ENCODE assay signal across 15 cellular contexts in genomic region chr10:72830625-72831024, GRCh38.
A peak's percentile ranks its signal among the peaks of the same experiment; 100 is the strongest.
DNase-seq lines count a peak whose midpoint lies in the region; ATAC-seq, FAIRE-seq and TF ChIP-seq lines count a peak whose summit lies in the region.
"Had no signal": no experiment of that assay in that cellular context is flagged by ENCODE, and none has a peak within 500 bp of the region (broad histone marks: within the 10 kb centered on the region; RNA-seq: fewer than 3 reads in every experiment).

No MANE protein-coding gene starts in this region.

- H3K79me2 ChIP-seq in ACC112 (ENCODE audit: control insufficient read depth, insufficient read depth, low read length, unreplicated experiment) (peaks cover 20% of the 10 kb centered on the region), smooth muscle cell (ENCODE audit: low read depth) (no peaks in the 10 kb centered on the region)

- H3K9me3 ChIP-seq in IMR-90 (ENCODE audit: control insufficient read depth, insufficient read depth, low read length): no peaks in the 10 kb centered on the region
- no peaks in the 10 kb centered on the region for H3K9me3 ChIP-seq in pancreas
- no peaks in the 10 kb centered on the region for H3K9me3 ChIP-seq in smooth muscle cell (replicated peaks; ENCODE audit: low read depth)
- no peaks in the 10 kb centered on the region for H3K9me3 ChIP-seq in esophagus muscularis mucosa

- H3K14ac ChIP-seq in IMR-90 (replicated peaks; ENCODE audit: low read depth, low read length): 0 out of 2 replicates have a peak overlapping the region, but pooled peaks have one; percentile 14

- H3K27me3 ChIP-seq in ACC112 (ENCODE audit: insufficient read depth, low read length) (no peaks in the 10 kb centered on the region), IMR-90 (ENCODE audit: control insufficient read depth, insufficient read depth, low read length) (no peaks in the 10 kb centered on the region), pancreas (no peaks in the 10 kb centered on the region), smooth muscle cell (ENCODE audit: low read depth) (no peaks in the 10 kb centered on the region), esophagus muscularis mucosa (no peaks in the 10 kb centered on the region)

- 0 out of 2 replicates have a peak overlapping the region, but pooled peaks have one; percentile 3 for H3K23ac ChIP-seq in IMR-90 (ENCODE audit: low read depth, low read length)

- H4K20me1 ChIP-seq in IMR-90 (ENCODE audit: insufficient read depth, low read length) (peaks cover 4% of the 10 kb centered on the region; the same call in 1 of the 2 replicates), smooth muscle cell (ENCODE audit: low read depth) (no peaks in the 10 kb centered on the region)

- H2BK20ac ChIP-seq in IMR-90 (ENCODE audit: low read depth, low read length): no peak overlapping the region

- H3K4me1 ChIP-seq in ACC112 (ENCODE audit: control insufficient read depth, insufficient read depth, low read length, unreplicated experiment) (peaks cover 45% of the 10 kb centered on the region), IMR-90 (ENCODE audit: control insufficient read depth, insufficient read depth, low read length) (no peaks in the 10 kb centered on the region), pancreas (peaks cover 3 to 32% (median 30%) of the 10 kb centered on the region in 3 donors), smooth muscle cell (ENCODE audit: low read depth) (no peaks in the 10 kb centered on the region), esophagus muscularis mucosa (peaks cover 13 to 30% (median 23%) of the 10 kb centered on the region in 4 donors)

- H3K36me3 Mint-ChIP-seq in Calu3 (ENCODE audit: insufficient read depth, unreplicated experiment): peaks cover 7% of the 10 kb centered on the region
- H3K36me3 Mint-ChIP-seq: CD4-positive, CD25-positive, alpha-beta regulatory T cell had no signal

- CTCF ChIA-PET in Calu3 (lab: Charles Lee) (interaction anchor here (0.6 kb wide), 1 partner anchor 356 kb away, joined by 3 read pairs; no protein-coding TSS in a partner anchor), IMR-90 (lab: Yijun Ruan, JAX) (no interaction called here)

- H3K9ac ChIP-seq in IMR-90 (ENCODE audit: low read depth, low read length): no peak overlapping the region
- no peak overlapping the region for H3K9ac ChIP-seq in smooth muscle cell (ENCODE audit: low read depth)

- H3K27ac ChIP-seq in ACC112 (ENCODE audit: low read depth, low read length): no peak overlapping the region
- no peak overlapping the region for H3K27ac ChIP-seq in IMR-90 (ENCODE audit: insufficient read depth, low read length)
- no peak overlapping the region for H3K27ac ChIP-seq in pancreas
- no peak overlapping the region for H3K27ac ChIP-seq in smooth muscle cell (ENCODE audit: low read depth)
- no peak overlapping the region for H3K27ac ChIP-seq in esophagus muscularis mucosa (replicated peaks in 1 of 4)

- intact Hi-C loops in Calu3 (cut with micrococcal nuclease; ENCODE audit: unreplicated experiment) (loop anchor here (10.0 kb wide), 1 partner anchor 206 kb away; the partner anchor contains the start of gene MICU1), IMR-90 (cut with micrococcal nuclease) (loop anchor here (5.0 kb wide), 2 partner anchors 232 to 453 kb away; no protein-coding TSS in a partner anchor), pancreas (cut with DNase I) (loop anchor here in 1 of 3 donors (10.0 kb wide), 2 partner anchors 136 to 466 kb away; partner anchors contain the start of gene MCU), esophagus muscularis mucosa (cut with DNase I) (loop anchor here (2.0 to 5.0 kb wide), 2 partner anchors 136 to 203 kb away; partner anchors contain the start of gene MICU1)

- peak overlapping the region; percentile 25 for H3K27ac Mint-ChIP-seq in Calu3 (ENCODE audit: unreplicated experiment)

- no peaks in the 10 kb centered on the region for H3K9me3 Mint-ChIP-seq in Calu3 (ENCODE audit: low read depth, unreplicated experiment)
- H3K9me3 Mint-ChIP-seq: CD4-positive, CD25-positive, alpha-beta regulatory T cell had no signal

- no peak for TF ChIP-seq POLR2A in IMR-90 (IDR thresholded peaks at IDR 0.05; ENCODE audit: low read depth, low read length)
- no peak for TF ChIP-seq POLR2A in esophagus muscularis mucosa (IDR thresholded peaks at IDR 0.05; ENCODE audit: low read depth)

- 0 out of 2 replicates have a peak, but pooled peaks cover under 1% of the 10 kb centered on the region for H3K9me1 ChIP-seq in IMR-90 (ENCODE audit: insufficient read depth, low read length)

- no peak overlapping the region for H2BK15ac ChIP-seq in IMR-90 (ENCODE audit: low read depth, low read length)

- no peaks in the 10 kb centered on the region for H3K36me3 ChIP-seq in ACC112 (ENCODE audit: insufficient read depth, low read length)
- H3K36me3 ChIP-seq in IMR-90 (ENCODE audit: control insufficient read depth, insufficient read depth, low read length): peaks cover 2% of the 10 kb centered on the region; the same call in 1 of the 2 replicates
- H3K36me3 ChIP-seq in pancreas: no peaks in the 10 kb centered on the region
- no peaks in the 10 kb centered on the region for H3K36me3 ChIP-seq in smooth muscle cell (ENCODE audit: low read depth)
- H3K36me3 ChIP-seq in esophagus muscularis mucosa: peaks cover 0 to 6% (median 0%) of the 10 kb centered on the region in 4 donors

- H2AFZ ChIP-seq in ACC112 (ENCODE audit: low read length, unreplicated experiment) (no peak overlapping the region), IMR-90 (replicated peaks; ENCODE audit: low read length, poor library complexity) (no peak overlapping the region), smooth muscle cell (ENCODE audit: low read depth) (no peak overlapping the region)

- no peak overlapping the region for H4K8ac ChIP-seq in IMR-90 (ENCODE audit: low read depth in 2 of 2, low read length in 2 of 2)

- in situ Hi-C loops in IMR-90 (cut with MboI; ENCODE audit: low sequenced_read_pairs): loop anchor here (5.0 kb wide), 2 partner anchors 138 to 468 kb away; partner anchors contain the start of gene MCU
- in situ Hi-C loops in KBM-7 (cut with MboI; ENCODE audit: low pct_unique_long_range_greater_than_20kb, low sequenced_read_pairs): no loop called here

- TF ChIP-seq CTCF in Calu3 (IDR thresholded peaks at IDR 0.05; ENCODE audit: unreplicated experiment): no peak
- no peak for TF ChIP-seq CTCF in IMR-90 (conservative IDR thresholded peaks at IDR 0.05; ENCODE audit: low read depth, low read length)
- TF ChIP-seq CTCF in pancreas (IDR thresholded peaks at IDR 0.05): no peak
- TF ChIP-seq CTCF in smooth muscle cell (IDR thresholded peaks at IDR 0.05; ENCODE audit: borderline replicate concordance, insufficient read depth, poor library complexity, severe bottlenecking): no peak
- no peak for TF ChIP-seq CTCF in esophagus muscularis mucosa (IDR thresholded peaks at IDR 0.05)

- no peak for DNase-seq in Calu3
- no peak for DNase-seq in IMR-90
- peak in 1 of 6 donors; percentile 2 for DNase-seq in pancreas
- no peak for DNase-seq in KBM-7
- no peak for DNase-seq in smooth muscle cell (lab: John Stamatoyannopoulos, UW; ENCODE audit: unreplicated experiment)
- DNase-seq in esophagus muscularis mucosa (ENCODE audit: extremely low spot score): no peak
- DNase-seq: CD4-positive, CD25-positive, alpha-beta regulatory T cell; DMS 273 treated with DMSO at 0.1 percent for 48 hours; GOT3; HCEC 1CT; KG1 had no signal

- H3K4me3 Mint-ChIP-seq in Calu3 (ENCODE audit: low read depth, unreplicated experiment): no peak overlapping the region
- H3K4me3 Mint-ChIP-seq: CD4-positive, CD25-positive, alpha-beta regulatory T cell had no signal

- TF ChIP-seq EP300 in esophagus muscularis mucosa (IDR thresholded peaks at IDR 0.05): no peak

- H3K4ac ChIP-seq in IMR-90 (ENCODE audit: low read depth, low read length): no peak overlapping the region

- ATAC-seq in IMR-90 (ENCODE audit: low read depth) (no peak), pancreas (peak in 3 of 4 donors; percentile 44 to 55 (median 45)), HG03571 (IDR thresholded peaks at IDR 0.05; ENCODE audit: unreplicated experiment) (no peak)
- ATAC-seq: GM12878 had no signal

- no CpG with 5 or more reads among the region's 2 CpGs for WGBS in IMR-90 (ENCODE audit: extremely low coverage in 2 of 2, insufficient read length in 1 of 2), 2 experiments
- 25 to 35% methylated on average over 2 of the region's 2 CpGs for WGBS in pancreas, 2 donors
- WGBS in smooth muscle cell (ENCODE audit: low lambda C conversion rate): 78% methylated on average over 2 of the region's 2 CpGs
- WGBS in esophagus muscularis mucosa: 49% methylated on average over 2 of the region's 2 CpGs

- no peak overlapping the region for H4K91ac ChIP-seq in IMR-90 (ENCODE audit: insufficient read depth, low read depth, low read length)

- H3K4me3 ChIP-seq in ACC112 (ENCODE audit: low read depth, low read length): peak overlapping the region; percentile 57
- H3K4me3 ChIP-seq in IMR-90 (ENCODE audit: insufficient read depth, low read depth, low read length): no peak overlapping the region
- H3K4me3 ChIP-seq in pancreas: no peak overlapping the region
- H3K4me3 ChIP-seq in smooth muscle cell: no peak overlapping the region
- no peak overlapping the region for H3K4me3 ChIP-seq in esophagus muscularis mucosa
- H3K4me3 ChIP-seq: GM12878 had no signal

- no peak overlapping the region for H2AK5ac ChIP-seq in IMR-90 (ENCODE audit: low read depth, low read length)

- H3K4me1 Mint-ChIP-seq in Calu3 (ENCODE audit: low read depth, unreplicated experiment): peaks cover 55% of the 10 kb centered on the region

- H2BK5ac ChIP-seq in IMR-90 (ENCODE audit: low read depth, low read length, poor library complexity, severe bottlenecking): no peak overlapping the region

- H3K56ac ChIP-seq in IMR-90 (ENCODE audit: extremely low read depth, insufficient read depth, low read length): no peak overlapping the region

- no peak overlapping the region for H2BK120ac ChIP-seq in IMR-90 (ENCODE audit: low read depth, low read length)

- no peak overlapping the region for H3K4me2 ChIP-seq in IMR-90 (ENCODE audit: low read depth, low read length)
- no peak overlapping the region for H3K4me2 ChIP-seq in smooth muscle cell

- peaks cover 21 to 44% of the 10 kb centered on the region in 2 experiments for H3K79me1 ChIP-seq in IMR-90 (ENCODE audit: low read depth in 1 of 2, low read length in 2 of 2)

- dilution Hi-C loops in IMR-90 (cut with HindIII; ENCODE audit: low sequenced_read_pairs, unreplicated experiment): no loop called here

- H4K5ac ChIP-seq in IMR-90 (ENCODE audit: low read depth, low read length): no peak overlapping the region

- no peak for FAIRE-seq in pancreas (lab: Jason Lieb, UNC)
- FAIRE-seq: A204.1, GM12878 had no signal

- no TSS peak for BruUV-seq in Calu3 (replicated peaks; lab: Mats Ljungman, UMichigan)
- BruUV-seq in IMR-90 (replicated peaks; lab: Mats Ljungman, UMichigan): no TSS peak

- H3K27me3 Mint-ChIP-seq in Calu3 (ENCODE audit: unreplicated experiment): no peaks in the 10 kb centered on the region
- H3K27me3 Mint-ChIP-seq: CD4-positive, CD25-positive, alpha-beta regulatory T cell had no signal

- POLR2A ChIA-PET in IMR-90 (lab: Charles Lee; ENCODE audit: unreplicated experiment): no interaction called here

- no peaks in the 10 kb centered on the region for H3F3A ChIP-seq in smooth muscle cell (ENCODE audit: low read depth)

- no peak overlapping the region for H3K18ac ChIP-seq in IMR-90 (ENCODE audit: low read depth, low read length)

- TF ChIP-seq RAD21 in IMR-90 (IDR thresholded peaks at IDR 0.05; ENCODE audit: low read length): no peak

- H2AK9ac ChIP-seq in IMR-90 (replicated peaks; ENCODE audit: low read depth, low read length, poor library complexity): no peak overlapping the region

TF ChIP-seq in IMR-90, 13 proteins besides CTCF, POLR2A, EP300 and RAD21 (continues in another document):
- no peak for TF ChIP-seq CHD1 (IDR thresholded peaks at IDR 0.05; ENCODE audit: low read depth, low read length)

Comparison
In these comparisons a context has a peak if more than half of its experiments do, and no peak if none do; other contexts are left out.
1. ATAC-seq: peak in pancreas (3 of 4); none in IMR-90 (single experiment) and HG03571 (single experiment).